ENCODE assay signal across 17 cellular contexts in genomic region chr1:201214886-201215285, GRCh38. TPM values are rescaled to one million over a fixed set of nuclear protein-coding genes. Genes with fewer than 3 reads are reported as not detected.
A peak's percentile ranks its signal among the peaks of the same experiment; 100 is the strongest.
DNase-seq lines count a peak whose midpoint lies in the region; ATAC-seq and TF ChIP-seq lines count a peak whose summit lies in the region.
"Had no signal": no experiment of that assay in that cellular context is flagged by ENCODE, and none has a peak within 500 bp of the region (broad histone marks: within the 10 kb centered on the region; RNA-seq: fewer than 3 reads in every experiment).

No MANE protein-coding gene starts in this region.

- no peak for TF ChIP-seq POLR2A in suprapubic skin (IDR thresholded peaks at IDR 0.05)

- no peaks in the 10 kb centered on the region for H3K27me3 ChIP-seq in Panc1 (ENCODE audit: control insufficient read depth, insufficient read depth, low read length)
- peaks cover 20% of the 10 kb centered on the region for H3K27me3 ChIP-seq in suprapubic skin
- peaks cover 41% of the 10 kb centered on the region for H3K27me3 ChIP-seq in foreskin keratinocyte

- ATAC-seq in Panc1 (peak; percentile 36; the same call in 1 of the 2 replicates), left lobe of liver (no peak), foreskin keratinocyte (no peak)

- H3K27ac ChIP-seq in Panc1 (ENCODE audit: low read length) = no peak overlapping the region
- H3K27ac ChIP-seq in suprapubic skin = no peak overlapping the region
- H3K27ac ChIP-seq in foreskin keratinocyte = no peak overlapping the region
- H3K27ac ChIP-seq: 22Rv1, KMS-11 had no signal

- BruUV-seq in Panc1 (replicated peaks; lab: Mats Ljungman, UMichigan) = no TSS peak

- intact Hi-C loops in Panc1 (cut with micrococcal nuclease; ENCODE audit: unreplicated experiment) = no loop called here

- no peaks in the 10 kb centered on the region for H3K4me1 ChIP-seq in Panc1 (ENCODE audit: control insufficient read depth, insufficient read depth, low read length)
- H3K4me1 ChIP-seq in suprapubic skin = no peaks in the 10 kb centered on the region
- H3K4me1 ChIP-seq in foreskin keratinocyte = no peaks in the 10 kb centered on the region

- H3K9me3 ChIP-seq in Panc1 (ENCODE audit: control insufficient read depth, insufficient read depth, low read depth, low read length) = no peaks in the 10 kb centered on the region
- no peaks in the 10 kb centered on the region for H3K9me3 ChIP-seq in suprapubic skin

- H3K36me3 ChIP-seq in Panc1 (ENCODE audit: control insufficient read depth, insufficient read depth, low read length) (no peaks in the 10 kb centered on the region), suprapubic skin (no peaks in the 10 kb centered on the region)

- TF ChIP-seq CTCF in Panc1 (IDR thresholded peaks at IDR 0.05) (no peak), suprapubic skin (IDR thresholded peaks at IDR 0.05) (no peak), foreskin keratinocyte (conservative IDR thresholded peaks at IDR 0.05) (no peak)

- CTCF ChIA-PET in Panc1 (lab: Charles Lee) = interaction anchor here (1.0 kb wide), 1 partner anchor 96 kb away, joined by 3 read pairs; no protein-coding TSS in a partner anchor

- 67% methylated on average over 2 of the region's 5 CpGs for WGBS in suprapubic skin

- DNase-seq in activated CD4-positive, CD25-positive, alpha-beta regulatory T cell treated with anti-CD3 and anti-CD28 coated beads, Interleukin-2, amount 50 U/mL, for 72 hours = peak; percentile 13
- DNase-seq in activated CD4-positive, CD25-positive, alpha-beta regulatory T cell (lab: John Stamatoyannopoulos, UW) = no peak
- DNase-seq in Panc1 (ENCODE audit: low read depth, low spot score) (no peak), left lobe of liver (ENCODE audit: low spot score) (peak; percentile 29), suprapubic skin (ENCODE audit: low spot score in 2 of 2) (peak; percentile 44 to 46), NCI-H226 (no peak), foreskin keratinocyte (no peak), NCI-H446 (lab: John Stamatoyannopoulos, UW) (no peak)
- DNase-seq: COR-L47, DMS153, EL, NCI-H1092, NCI-H2171, NCI-H510A had no signal

- TF ChIP-seq EP300 in suprapubic skin (IDR thresholded peaks at IDR 0.05) = no peak

- H3K4me3 ChIP-seq in Panc1 (ENCODE audit: low read depth in 2 of 2, low read length in 2 of 2) (no peak overlapping the region), suprapubic skin (no peak overlapping the region)

- in situ Hi-C loops in Panc1 (cut with HindIII; ENCODE audit: low pct_unique_long_range_greater_than_20kb, low sequenced_read_pairs) = no loop called here

- POLR2A ChIA-PET in Panc1 (lab: Charles Lee) = no interaction called here

RNA-seq across cellular contexts. Expression of gene IGFN1, which starts 24.3 kb away (rescaled TPM):
- total RNA-seq in Panc1 (2021; ENCODE audit: unreplicated experiment) = not detected
- polyA plus RNA-seq in Panc1 (2012; ENCODE audit: insufficient read length) = not detected
- not detected for total RNA-seq in left lobe of liver
- under 1 TPM in 2 of 4 donors, not detected in 2; 0.13 to 0.57 TPM for total RNA-seq in suprapubic skin
- not detected in 2 replicates for total RNA-seq in foreskin keratinocyte
- not detected in 2 replicates for polyA plus RNA-seq in foreskin keratinocyte
- polyA plus RNA-seq: CD14-positive monocyte had no signal

Comparison
In these comparisons a context has a peak if more than half of its experiments do, and no peak if none do; other contexts are left out.
1. DNase-seq: peak in activated CD4-positive, CD25-positive, alpha-beta regulatory T cell treated with anti-CD3 and anti-CD28 coated beads, Interleukin-2, amount 50 U/mL, for 72 hours (single experiment), left lobe of liver (single experiment) and suprapubic skin (2 of 2); none in activated CD4-positive, CD25-positive, alpha-beta regulatory T cell (0 of 4), Panc1 (single experiment), NCI-H226 (single experiment), foreskin keratinocyte (0 of 2) and NCI-H446 (0 of 2).